11 cellular contexts compared by ENCODE assay signal in genomic region chr10:13087986-13088618, GRCh38. TPM values are rescaled to one million over a fixed set of nuclear protein-coding genes. Genes with fewer than 3 reads are reported as not detected.
DNase-seq lines count a peak whose midpoint lies in the region; ATAC-seq and TF ChIP-seq lines count a peak whose summit lies in the region.
"Had no signal": no experiment of that assay in that cellular context is flagged by ENCODE, and none has a peak within 500 bp of the region (broad histone marks: within the 10 kb centered on the region; RNA-seq: fewer than 3 reads in every experiment).

No MANE protein-coding gene starts in this region.

- no peak for TF ChIP-seq POLR2A in gastroesophageal sphincter (IDR thresholded peaks at IDR 0.05)

- no peak for TF ChIP-seq EP300 in gastroesophageal sphincter (IDR thresholded peaks at IDR 0.05)

- H3K36me3 ChIP-seq in gastroesophageal sphincter = no peaks in the 10 kb centered on the region

- no peak overlapping the region for H3K4me3 ChIP-seq in gastroesophageal sphincter

- no peak for TF ChIP-seq CTCF in gastroesophageal sphincter (IDR thresholded peaks at IDR 0.05)

- ATAC-seq in gastroesophageal sphincter = peak; percentile 52
- ATAC-seq in GM21529 (IDR thresholded peaks at IDR 0.05; ENCODE audit: unreplicated experiment) = no peak
- ATAC-seq: HepG2 had no signal

- H3K9me3 ChIP-seq in gastroesophageal sphincter = peaks cover 0 to 22% (median 0%) of the 10 kb centered on the region in 3 donors

- H3K27me3 ChIP-seq in gastroesophageal sphincter = no peaks in the 10 kb centered on the region

- H3K27ac ChIP-seq in gastroesophageal sphincter = no peak overlapping the region

- 38 to 41% methylated on average over 7 of the region's 7 CpGs for WGBS in gastroesophageal sphincter (ENCODE audit: low coverage in 1 of 2), 2 donors

- DNase-seq in A172 (ENCODE audit: low spot score) (peak; percentile 77), GM04503 (ENCODE audit: low read depth) (peak; percentile 57), amniotic epithelial cell (ENCODE audit: low read depth) (peak; percentile 70), activated gamma-delta T cell (lab: John Stamatoyannopoulos, UW) (no peak), OCI-M2 (lab: John Stamatoyannopoulos, UW; ENCODE audit: unreplicated experiment) (no peak), medulla oblongata (ENCODE audit: extremely low spot score) (no peak)
- DNase-seq: activated CD4-positive, CD25-positive, alpha-beta regulatory T cell; SIG-M5 had no signal

- peaks cover 0 to 12% (median 0%) of the 10 kb centered on the region in 3 donors for H3K4me1 ChIP-seq in gastroesophageal sphincter

RNA-seq across cellular contexts. Expression of gene OPTN, which starts 11.9 kb away (rescaled TPM):
- 73.9 and 76.6 TPM in 2 replicates for total RNA-seq in A172 (2014; rRNA removed; shearing (Covaris generic))
- total RNA-seq in gastroesophageal sphincter = 100 to 1,000 TPM in 1 of 4 donors, 10 to 100 TPM in 3; 69.0 to 103 (median 82.2) TPM

Comparison
In these comparisons a context has a peak if more than half of its experiments do, and no peak if none do; other contexts are left out.
1. DNase-seq: peak in A172 (single experiment), GM04503 (single experiment) and amniotic epithelial cell (single experiment); none in activated gamma-delta T cell (single experiment), OCI-M2 (single experiment) and medulla oblongata (single experiment).